In genomic region chr19:15989889-15990288, GRCh38 we compare ENCODE assay signal across 3 cellular contexts.
TF ChIP-seq lines count a peak whose summit lies in the region.

No MANE protein-coding gene starts in this region.

TF ChIP-seq in A549, 52 proteins besides CTCF, POLR2A, EP300 and RAD21:
- TF ChIP-seq REST (IDR thresholded peaks at IDR 0.05) (peak; percentile 52; the same call in 1 of the 2 replicates), RNF2 (IDR thresholded peaks at IDR 0.05; ENCODE audit: borderline replicate concordance, low read depth) (no peak), FOSL2 (IDR thresholded peaks at IDR 0.05) (no peak), FOSL2 (CRISPR knock-in tag; IDR thresholded peaks at IDR 0.05) (no peak), SMC3 (IDR thresholded peaks at IDR 0.05) (no peak), RFX5 (IDR thresholded peaks at IDR 0.05) (no peak)

TF ChIP-seq in HCT116, 20 proteins besides CTCF, POLR2A, EP300 and RAD21:
- TF ChIP-seq REST (IDR thresholded peaks at IDR 0.05; ENCODE audit: low read depth) (peak; percentile 53), YY1 (IDR thresholded peaks at IDR 0.05; ENCODE audit: extremely low read depth, insufficient replicate concordance, low read depth, low read length) (no peak)
TF ChIP-seq in HCT116: peak in this region for 1.

TF ChIP-seq in GM12878, 131 proteins besides CTCF, POLR2A, EP300 and RAD21:
- no peak for TF ChIP-seq RAD51 (IDR thresholded peaks at IDR 0.05)
- peak; percentile 56; the same call in 1 of the 2 replicates for TF ChIP-seq REST (IDR thresholded peaks at IDR 0.05; ENCODE audit: low read depth, low read length)
- no peak for TF ChIP-seq MLLT1 (IDR thresholded peaks at IDR 0.05)
- TF ChIP-seq, protein P1, sequence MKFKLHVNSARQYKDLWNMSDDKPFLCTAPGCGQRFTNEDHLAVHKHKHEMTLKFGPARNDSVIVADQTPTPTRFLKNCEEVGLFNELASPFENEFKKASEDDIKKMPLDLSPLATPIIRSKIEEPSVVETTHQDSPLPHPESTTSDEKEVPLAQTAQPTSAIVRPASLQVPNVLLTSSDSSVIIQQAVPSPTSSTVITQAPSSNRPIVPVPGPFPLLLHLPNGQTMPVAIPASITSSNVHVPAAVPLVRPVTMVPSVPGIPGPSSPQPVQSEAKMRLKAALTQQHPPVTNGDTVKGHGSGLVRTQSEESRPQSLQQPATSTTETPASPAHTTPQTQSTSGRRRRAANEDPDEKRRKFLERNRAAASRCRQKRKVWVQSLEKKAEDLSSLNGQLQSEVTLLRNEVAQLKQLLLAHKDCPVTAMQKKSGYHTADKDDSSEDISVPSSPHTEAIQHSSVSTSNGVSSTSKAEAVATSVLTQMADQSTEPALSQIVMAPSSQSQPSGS (IDR thresholded peaks at IDR 0.05; ENCODE audit: low read length), result no peak
- TF ChIP-seq ZBTB4 (CRISPR knock-in tag; IDR thresholded peaks at IDR 0.05), result no peak
- TF ChIP-seq USF1 (IDR thresholded peaks at IDR 0.05; ENCODE audit: borderline replicate concordance, extremely low read length, insufficient read depth, low read depth, low read length), result no peak
- no peak for TF ChIP-seq RFX5 (IDR thresholded peaks at IDR 0.05; ENCODE audit: low read depth, low read length)
- TF ChIP-seq IRF5 (IDR thresholded peaks at IDR 0.05; ENCODE audit: borderline replicate concordance), result no peak
